ENCODE assay signal across 23 cellular contexts in the genomic region with DNA sequence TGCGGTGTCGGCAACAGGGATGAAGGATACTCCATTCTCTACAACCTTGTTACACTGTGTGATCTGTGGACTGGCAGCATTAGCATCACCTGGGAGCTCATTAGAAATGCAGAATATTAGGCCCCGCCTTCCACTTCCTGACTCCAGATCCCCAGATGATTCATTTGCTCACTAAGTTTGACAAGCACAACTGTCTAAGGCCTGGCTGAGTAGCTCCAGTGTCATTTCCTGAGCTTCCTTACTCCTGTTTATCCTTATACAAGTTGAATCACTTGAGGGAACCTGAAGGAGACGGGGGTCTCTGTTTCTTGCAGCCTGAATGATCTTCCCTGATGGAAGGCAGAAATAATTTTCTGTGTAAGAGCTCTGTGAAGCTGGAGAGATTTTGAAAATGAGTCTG. TPM values are rescaled to one million over a fixed set of nuclear protein-coding genes. Genes with fewer than 3 reads are reported as not detected.
"Had no signal": no experiment of that assay in that cellular context is flagged by ENCODE, and none has a peak within 500 bp of the region (broad histone marks: within the 10 kb centered on the region; RNA-seq: fewer than 3 reads in every experiment).

No MANE protein-coding gene starts in this region.

- H3K27me3 Mint-ChIP-seq: activated CD4-positive, alpha-beta T cell treated with anti-CD3 and anti-CD28 coated beads, Interleukin-2, amount 10 ng/mL, durations not matched to agents 7 days and 5 days; activated naive CD8-positive, alpha-beta T cell treated with anti-CD3 and anti-CD28 coated beads, Interleukin-2, amount 10 ng/mL, durations not matched to agents 7 days and 5 days had no signal

- H3K9me3 ChIP-seq: left ventricle myocardium inferior, right atrium auricular region, transverse colon, vagina had no signal

- H3K4me1 ChIP-seq: left ventricle myocardium inferior, right atrium auricular region, transverse colon, vagina had no signal

- H3K27me3 ChIP-seq: hepatocyte, right atrium auricular region, transverse colon, vagina had no signal

- H3K9me3 Mint-ChIP-seq: activated CD4-positive, alpha-beta T cell treated with anti-CD3 and anti-CD28 coated beads, Interleukin-2, amount 10 ng/mL, durations not matched to agents 7 days and 5 days; memory B cell; natural killer cell treated with Interleukin-12 subunit alpha and Interleukin-12 subunit beta and Interleukin-15 and Interleukin-18, amount 100 ng/mL, for 72 hours had no signal

- H3K4me3 ChIP-seq: hepatocyte, left ventricle myocardium inferior, right atrium auricular region, skin epidermis, transverse colon, vagina had no signal

- DNase-seq: activated CD4-positive, alpha-beta T cell treated with anti-CD3 and anti-CD28 coated beads, Interleukin-2, amount 10 ng/mL, durations not matched to agents 7 days and 5 days; activated CD4-positive, CD25-positive, alpha-beta regulatory T cell; activated CD8-positive, alpha-beta memory T cell treated with anti-CD3 and anti-CD28 coated beads for 24 hours; activated naive CD4-positive, alpha-beta T cell; activated naive CD8-positive, alpha-beta T cell treated with anti-CD3 and anti-CD28 coated beads, Interleukin-2, amount 10 ng/mL, durations not matched to agents 7 days and 5 days; kidney; left ventricle myocardium inferior; occipital lobe; stimulated activated CD4-positive, alpha-beta T cell treated with anti-CD3 and anti-CD28 coated beads, Interleukin-15, amount 100 ng/mL, for 24 hours; stimulated activated CD4-positive, alpha-beta T cell treated with anti-CD3 and anti-CD28 coated beads, Interleukin-4, amount 100 ng/mL, for 24 hours; stimulated activated naive CD4-positive, alpha-beta T cell; transverse colon had no signal

- H3K4me3 Mint-ChIP-seq: activated CD4-positive, alpha-beta T cell treated with anti-CD3 and anti-CD28 coated beads, Interleukin-2, amount 10 ng/mL, durations not matched to agents 7 days and 5 days; activated naive CD8-positive, alpha-beta T cell treated with anti-CD3 and anti-CD28 coated beads, Interleukin-2, amount 10 ng/mL, durations not matched to agents 7 days and 5 days; memory B cell; natural killer cell treated with Interleukin-12 subunit alpha and Interleukin-12 subunit beta and Interleukin-15 and Interleukin-18, amount 100 ng/mL, for 72 hours had no signal

- H3K27ac ChIP-seq: hepatocyte, left ventricle myocardium inferior, right atrium auricular region, skin epidermis, transverse colon, vagina had no signal

- H3K36me3 Mint-ChIP-seq: activated naive CD8-positive, alpha-beta T cell treated with anti-CD3 and anti-CD28 coated beads, Interleukin-2, amount 10 ng/mL, durations not matched to agents 7 days and 5 days; memory B cell; natural killer cell treated with Interleukin-12 subunit alpha and Interleukin-12 subunit beta and Interleukin-15 and Interleukin-18, amount 100 ng/mL, for 72 hours had no signal

- H3K36me3 ChIP-seq: left ventricle myocardium inferior, right atrium auricular region, transverse colon, vagina had no signal

- H3K27ac Mint-ChIP-seq: activated CD4-positive, alpha-beta T cell treated with anti-CD3 and anti-CD28 coated beads, Interleukin-2, amount 10 ng/mL, durations not matched to agents 7 days and 5 days; activated naive CD8-positive, alpha-beta T cell treated with anti-CD3 and anti-CD28 coated beads, Interleukin-2, amount 10 ng/mL, durations not matched to agents 7 days and 5 days; memory B cell; natural killer cell treated with Interleukin-12 subunit alpha and Interleukin-12 subunit beta and Interleukin-15 and Interleukin-18, amount 100 ng/mL, for 72 hours; progenitor cell of endocrine pancreas had no signal

- H3K4me1 Mint-ChIP-seq: activated CD4-positive, alpha-beta T cell treated with anti-CD3 and anti-CD28 coated beads, Interleukin-2, amount 10 ng/mL, durations not matched to agents 7 days and 5 days; activated naive CD8-positive, alpha-beta T cell treated with anti-CD3 and anti-CD28 coated beads, Interleukin-2, amount 10 ng/mL, durations not matched to agents 7 days and 5 days; memory B cell had no signal

RNA-seq across cellular contexts. Expression of gene PROKR2, which starts 32.7 kb away (rescaled TPM):
- total RNA-seq: activated CD4-positive, alpha-beta T cell treated with anti-CD3 and anti-CD28 coated beads, Interleukin-2, amount 10 ng/mL, durations not matched to agents 7 days and 5 days; activated naive CD8-positive, alpha-beta T cell treated with anti-CD3 and anti-CD28 coated beads, Interleukin-2, amount 10 ng/mL, durations not matched to agents 7 days and 5 days; dermis microvascular lymphatic vessel endothelial cell; glomerular endothelial cell; hepatocyte; kidney; left ventricle myocardium inferior; natural killer cell treated with Interleukin-12 subunit alpha and Interleukin-12 subunit beta and Interleukin-15 and Interleukin-18, amount 100 ng/mL, for 72 hours; progenitor cell of endocrine pancreas; right atrium auricular region; subcutaneous adipose tissue; transverse colon; vagina had no signal
- polyA plus RNA-seq: esophagus, hepatocyte had no signal
